8 cellular contexts compared by ENCODE assay signal in genomic region chr9:83538890-83539238, GRCh38. TPM values are rescaled to one million over a fixed set of nuclear protein-coding genes. Genes with fewer than 3 reads are reported as not detected.
DNase-seq lines count a peak whose midpoint lies in the region; ATAC-seq and TF ChIP-seq lines count a peak whose summit lies in the region.

No MANE protein-coding gene starts in this region.

- WGBS in trophoblast cell (ENCODE audit: extremely low coverage, insufficient coverage, insufficient read length), result no CpG with 5 or more reads among the region's 6 CpGs

- no peak overlapping the region for H4K91ac ChIP-seq in trophoblast cell (ENCODE audit: low read depth, low read length)

- H3K9ac ChIP-seq in trophoblast cell (ENCODE audit: low read length), result no peak overlapping the region

- H3K23ac ChIP-seq in trophoblast cell (ENCODE audit: low read length), result no peak overlapping the region

- H3K4me3 Mint-ChIP-seq in CD8-positive, alpha-beta T cell, result peak overlapping the region; percentile 37

- no peaks in the 10 kb centered on the region for H3K4me1 ChIP-seq in CD8-positive, alpha-beta T cell (ENCODE audit: insufficient read depth, low read length)
- H3K4me1 ChIP-seq in Panc1 (ENCODE audit: control insufficient read depth, insufficient read depth, low read length) (peaks cover 11% of the 10 kb centered on the region; the same call in 1 of the 2 replicates), trophoblast cell (ENCODE audit: control insufficient read depth in 1 of 2, insufficient read depth in 2 of 2, low read length in 2 of 2) (peaks cover 4 to 12% of the 10 kb centered on the region in 2 experiments)

- H3K27me3 Mint-ChIP-seq in CD8-positive, alpha-beta T cell (ENCODE audit: low read depth), result peaks cover 27% of the 10 kb centered on the region

- CTCF ChIA-PET in CD8-positive, alpha-beta T cell (lab: Charles Lee), result no interaction called here
- CTCF ChIA-PET in Panc1 (lab: Charles Lee), result interaction anchor here (0.7 kb wide), 1 partner anchor 1667 kb away, joined by 9 read pairs; no protein-coding TSS in a partner anchor

- BruUV-seq in Panc1 (replicated peaks; lab: Mats Ljungman, UMichigan), result no TSS peak

- peak overlapping the region; percentile 98 for H3K4me2 ChIP-seq in trophoblast cell (ENCODE audit: low read length)

- DNase-seq in CD8-positive, alpha-beta T cell, result no peak
- DNase-seq in Panc1 (ENCODE audit: low read depth, low spot score) (no peak), fibroblast of mammary gland (ENCODE audit: low read depth) (no peak), trophoblast cell (no peak), NCI-H2081 (lab: John Stamatoyannopoulos, UW) (no peak)

- no peaks in the 10 kb centered on the region for H3K79me1 ChIP-seq in trophoblast cell (ENCODE audit: low read length)

- no peak overlapping the region for H3K18ac ChIP-seq in trophoblast cell (ENCODE audit: low read length)

- no peak for TF ChIP-seq CTCF in CD8-positive, alpha-beta T cell (IDR thresholded peaks at IDR 0.05)
- peak; percentile 50 for TF ChIP-seq CTCF in Panc1 (IDR thresholded peaks at IDR 0.05)
- no peak for TF ChIP-seq CTCF in fibroblast of mammary gland (conservative IDR thresholded peaks at IDR 0.05; ENCODE audit: control insufficient read depth, insufficient read depth, low read depth, low read length)

- POLR2A ChIA-PET in CD8-positive, alpha-beta T cell (lab: Charles Lee), result no interaction called here
- POLR2A ChIA-PET in Panc1 (lab: Charles Lee), result no interaction called here

- no peak overlapping the region for H4K8ac ChIP-seq in trophoblast cell (ENCODE audit: low read depth, low read length)

- H2AK5ac ChIP-seq in trophoblast cell (ENCODE audit: low read length), result no peak overlapping the region

- in situ Hi-C loops in Panc1 (cut with HindIII; ENCODE audit: low pct_unique_long_range_greater_than_20kb, low sequenced_read_pairs), result no loop called here

- no peak overlapping the region for H3K27ac Mint-ChIP-seq in CD8-positive, alpha-beta T cell

- H3K36me3 Mint-ChIP-seq in CD8-positive, alpha-beta T cell, result no peaks in the 10 kb centered on the region

- no peak overlapping the region for H2BK12ac ChIP-seq in trophoblast cell (ENCODE audit: low read length)

- no peak overlapping the region for H3K4me3 ChIP-seq in CD8-positive, alpha-beta T cell (ENCODE audit: low read depth, low read length)
- H3K4me3 ChIP-seq in Panc1 (ENCODE audit: low read depth in 2 of 2, low read length in 2 of 2), result peak overlapping the region; percentile 66 to 74
- peak overlapping the region; percentile 31 for H3K4me3 ChIP-seq in fibroblast of mammary gland (ENCODE audit: control insufficient read depth, low read depth, low read length)
- H3K4me3 ChIP-seq in trophoblast cell (ENCODE audit: low read depth, low read length), result no peak overlapping the region

- H3K9me3 ChIP-seq in CD8-positive, alpha-beta T cell (ENCODE audit: low read length), result no peaks in the 10 kb centered on the region
- H3K9me3 ChIP-seq in Panc1 (ENCODE audit: control insufficient read depth, insufficient read depth, low read depth, low read length), result no peaks in the 10 kb centered on the region
- H3K9me3 ChIP-seq in trophoblast cell (ENCODE audit: insufficient read depth, low read depth, low read length), result peaks cover 1% of the 10 kb centered on the region

- H3K9me3 Mint-ChIP-seq in CD8-positive, alpha-beta T cell, result no peaks in the 10 kb centered on the region

- intact Hi-C loops in CD8-positive, alpha-beta T cell (cut with DNase I, micrococcal nuclease), result no loop called here
- intact Hi-C loops in Panc1 (cut with micrococcal nuclease; ENCODE audit: unreplicated experiment), result loop anchor here (5.0 kb wide), 1 partner anchor 202 kb away; no protein-coding TSS in a partner anchor

- ATAC-seq in CD8-positive, alpha-beta T cell, result no peak
- ATAC-seq in Panc1 (no peak), HG02852 (IDR thresholded peaks at IDR 0.05; ENCODE audit: unreplicated experiment) (no peak), GM18870 (IDR thresholded peaks at IDR 0.05; ENCODE audit: unreplicated experiment) (no peak), HG02798 (IDR thresholded peaks at IDR 0.05; ENCODE audit: poor library complexity, unreplicated experiment) (no peak)

- no peak overlapping the region for H2BK5ac ChIP-seq in trophoblast cell (ENCODE audit: low read depth, low read length, poor library complexity)

- H2AFZ ChIP-seq in trophoblast cell (ENCODE audit: insufficient read depth, low read length, poor library complexity), result no peak overlapping the region

- peaks cover 10% of the 10 kb centered on the region for H3K4me1 Mint-ChIP-seq in CD8-positive, alpha-beta T cell (ENCODE audit: low read depth)

- H3K4ac ChIP-seq in trophoblast cell (ENCODE audit: low read depth, low read length), result no peak overlapping the region

- no peaks in the 10 kb centered on the region for H3K27me3 ChIP-seq in CD8-positive, alpha-beta T cell (ENCODE audit: insufficient read depth, low read length)
- H3K27me3 ChIP-seq in Panc1 (ENCODE audit: control insufficient read depth, insufficient read depth, low read length), result no peaks in the 10 kb centered on the region
- H3K27me3 ChIP-seq in trophoblast cell (ENCODE audit: insufficient read depth, low read length), result peaks cover 30% of the 10 kb centered on the region

- H3K36me3 ChIP-seq in CD8-positive, alpha-beta T cell (ENCODE audit: insufficient read depth, low read length), result no peaks in the 10 kb centered on the region
- H3K36me3 ChIP-seq in Panc1 (ENCODE audit: control insufficient read depth, insufficient read depth, low read length), result no peaks in the 10 kb centered on the region
- H3K36me3 ChIP-seq in trophoblast cell (ENCODE audit: control insufficient read depth in 1 of 2, insufficient read depth in 2 of 2, low read length in 2 of 2), result no peaks in the 10 kb centered on the region

- no peaks in the 10 kb centered on the region for H3K79me2 ChIP-seq in trophoblast cell (ENCODE audit: control insufficient read depth, insufficient read depth, low read length, poor library complexity)

- no peak overlapping the region for H3K27ac ChIP-seq in CD8-positive, alpha-beta T cell (ENCODE audit: low read depth, low read length)
- H3K27ac ChIP-seq in Panc1 (ENCODE audit: low read length) (peak overlapping the region; percentile 74), trophoblast cell (ENCODE audit: low read depth, low read length) (no peak overlapping the region)

- H3K14ac ChIP-seq in trophoblast cell (ENCODE audit: low read length), result no peak overlapping the region

- H2BK120ac ChIP-seq in trophoblast cell (ENCODE audit: insufficient read depth, low read length, poor library complexity), result no peak overlapping the region

- no peak overlapping the region for H4K12ac ChIP-seq in trophoblast cell (ENCODE audit: low read depth, low read length)

RNA-seq across cellular contexts. Expression of gene FRMD3, which starts 0.7 kb away (rescaled TPM):
- total RNA-seq in CD8-positive, alpha-beta T cell, result 1 to 10 TPM in 1 of 2 experiments, under 1 TPM in 1; 0.33 to 1.2 TPM
- total RNA-seq in Panc1 (2021; ENCODE audit: unreplicated experiment), result 14.5 TPM
- 7.7 TPM for polyA plus RNA-seq in Panc1 (2012; ENCODE audit: insufficient read length)
- 0.45 and 0.60 TPM in 2 replicates for polyA plus RNA-seq in trophoblast cell (2013)

Comparison
In these comparisons a context has a peak if more than half of its experiments do, and no peak if none do; other contexts are left out.
1. H3K4me3 ChIP-seq: peak in Panc1 (2 of 2) and fibroblast of mammary gland (single experiment); none in CD8-positive, alpha-beta T cell (single experiment) and trophoblast cell (single experiment).